In the genomic region with DNA sequence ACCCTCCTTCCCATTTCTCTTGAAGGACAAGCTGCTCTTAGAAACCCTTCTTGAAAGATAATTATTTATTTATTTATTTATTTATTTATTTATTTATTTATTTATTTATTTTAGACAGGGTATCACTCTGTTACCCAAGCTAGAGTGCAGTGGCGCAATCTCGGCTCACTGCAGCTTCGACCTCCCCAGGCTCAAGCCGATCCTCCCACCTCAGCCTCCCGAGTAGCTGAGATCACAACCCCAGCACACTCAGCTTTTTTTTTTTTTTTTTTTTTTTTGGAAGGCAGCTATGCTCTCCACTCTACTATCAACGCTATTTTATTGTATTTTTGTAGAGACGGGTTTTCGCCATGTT, we compare ENCODE assay signal across 1 cellular context.
TF ChIP-seq lines count a peak whose summit lies in the region.

No MANE protein-coding gene starts in this region.

TF ChIP-seq in H1, 55 proteins besides CTCF, POLR2A, EP300 and RAD21:
- TF ChIP-seq BCL11A (IDR thresholded peaks at IDR 0.05; ENCODE audit: low read depth in 2 of 2, low read length in 2 of 2) (no peak), HDAC2 (IDR thresholded peaks at IDR 0.05; ENCODE audit: borderline replicate concordance in 1 of 2, low read depth in 2 of 2, low read length in 2 of 2) (no peak), FOSL1 (IDR thresholded peaks at IDR 0.05; ENCODE audit: insufficient read depth, low read depth, low read length) (no peak), POLR2AphosphoS5 (IDR thresholded peaks at IDR 0.05; ENCODE audit: low read depth, low read length) (no peak), TAF7 (optimal IDR thresholded peaks at IDR 0.05; ENCODE audit: borderline replicate concordance, low read depth, low read length) (no peak), ZNF274 (IDR thresholded peaks at IDR 0.05; ENCODE audit: borderline replicate concordance, extremely low read depth, low read length) (no peak), CBX8 (IDR thresholded peaks at IDR 0.05; ENCODE audit: borderline replicate concordance, low read depth, low read length) (no peak), SRF (IDR thresholded peaks at IDR 0.05; ENCODE audit: low read depth, low read length) (no peak)
- TF ChIP-seq, protein P1, sequence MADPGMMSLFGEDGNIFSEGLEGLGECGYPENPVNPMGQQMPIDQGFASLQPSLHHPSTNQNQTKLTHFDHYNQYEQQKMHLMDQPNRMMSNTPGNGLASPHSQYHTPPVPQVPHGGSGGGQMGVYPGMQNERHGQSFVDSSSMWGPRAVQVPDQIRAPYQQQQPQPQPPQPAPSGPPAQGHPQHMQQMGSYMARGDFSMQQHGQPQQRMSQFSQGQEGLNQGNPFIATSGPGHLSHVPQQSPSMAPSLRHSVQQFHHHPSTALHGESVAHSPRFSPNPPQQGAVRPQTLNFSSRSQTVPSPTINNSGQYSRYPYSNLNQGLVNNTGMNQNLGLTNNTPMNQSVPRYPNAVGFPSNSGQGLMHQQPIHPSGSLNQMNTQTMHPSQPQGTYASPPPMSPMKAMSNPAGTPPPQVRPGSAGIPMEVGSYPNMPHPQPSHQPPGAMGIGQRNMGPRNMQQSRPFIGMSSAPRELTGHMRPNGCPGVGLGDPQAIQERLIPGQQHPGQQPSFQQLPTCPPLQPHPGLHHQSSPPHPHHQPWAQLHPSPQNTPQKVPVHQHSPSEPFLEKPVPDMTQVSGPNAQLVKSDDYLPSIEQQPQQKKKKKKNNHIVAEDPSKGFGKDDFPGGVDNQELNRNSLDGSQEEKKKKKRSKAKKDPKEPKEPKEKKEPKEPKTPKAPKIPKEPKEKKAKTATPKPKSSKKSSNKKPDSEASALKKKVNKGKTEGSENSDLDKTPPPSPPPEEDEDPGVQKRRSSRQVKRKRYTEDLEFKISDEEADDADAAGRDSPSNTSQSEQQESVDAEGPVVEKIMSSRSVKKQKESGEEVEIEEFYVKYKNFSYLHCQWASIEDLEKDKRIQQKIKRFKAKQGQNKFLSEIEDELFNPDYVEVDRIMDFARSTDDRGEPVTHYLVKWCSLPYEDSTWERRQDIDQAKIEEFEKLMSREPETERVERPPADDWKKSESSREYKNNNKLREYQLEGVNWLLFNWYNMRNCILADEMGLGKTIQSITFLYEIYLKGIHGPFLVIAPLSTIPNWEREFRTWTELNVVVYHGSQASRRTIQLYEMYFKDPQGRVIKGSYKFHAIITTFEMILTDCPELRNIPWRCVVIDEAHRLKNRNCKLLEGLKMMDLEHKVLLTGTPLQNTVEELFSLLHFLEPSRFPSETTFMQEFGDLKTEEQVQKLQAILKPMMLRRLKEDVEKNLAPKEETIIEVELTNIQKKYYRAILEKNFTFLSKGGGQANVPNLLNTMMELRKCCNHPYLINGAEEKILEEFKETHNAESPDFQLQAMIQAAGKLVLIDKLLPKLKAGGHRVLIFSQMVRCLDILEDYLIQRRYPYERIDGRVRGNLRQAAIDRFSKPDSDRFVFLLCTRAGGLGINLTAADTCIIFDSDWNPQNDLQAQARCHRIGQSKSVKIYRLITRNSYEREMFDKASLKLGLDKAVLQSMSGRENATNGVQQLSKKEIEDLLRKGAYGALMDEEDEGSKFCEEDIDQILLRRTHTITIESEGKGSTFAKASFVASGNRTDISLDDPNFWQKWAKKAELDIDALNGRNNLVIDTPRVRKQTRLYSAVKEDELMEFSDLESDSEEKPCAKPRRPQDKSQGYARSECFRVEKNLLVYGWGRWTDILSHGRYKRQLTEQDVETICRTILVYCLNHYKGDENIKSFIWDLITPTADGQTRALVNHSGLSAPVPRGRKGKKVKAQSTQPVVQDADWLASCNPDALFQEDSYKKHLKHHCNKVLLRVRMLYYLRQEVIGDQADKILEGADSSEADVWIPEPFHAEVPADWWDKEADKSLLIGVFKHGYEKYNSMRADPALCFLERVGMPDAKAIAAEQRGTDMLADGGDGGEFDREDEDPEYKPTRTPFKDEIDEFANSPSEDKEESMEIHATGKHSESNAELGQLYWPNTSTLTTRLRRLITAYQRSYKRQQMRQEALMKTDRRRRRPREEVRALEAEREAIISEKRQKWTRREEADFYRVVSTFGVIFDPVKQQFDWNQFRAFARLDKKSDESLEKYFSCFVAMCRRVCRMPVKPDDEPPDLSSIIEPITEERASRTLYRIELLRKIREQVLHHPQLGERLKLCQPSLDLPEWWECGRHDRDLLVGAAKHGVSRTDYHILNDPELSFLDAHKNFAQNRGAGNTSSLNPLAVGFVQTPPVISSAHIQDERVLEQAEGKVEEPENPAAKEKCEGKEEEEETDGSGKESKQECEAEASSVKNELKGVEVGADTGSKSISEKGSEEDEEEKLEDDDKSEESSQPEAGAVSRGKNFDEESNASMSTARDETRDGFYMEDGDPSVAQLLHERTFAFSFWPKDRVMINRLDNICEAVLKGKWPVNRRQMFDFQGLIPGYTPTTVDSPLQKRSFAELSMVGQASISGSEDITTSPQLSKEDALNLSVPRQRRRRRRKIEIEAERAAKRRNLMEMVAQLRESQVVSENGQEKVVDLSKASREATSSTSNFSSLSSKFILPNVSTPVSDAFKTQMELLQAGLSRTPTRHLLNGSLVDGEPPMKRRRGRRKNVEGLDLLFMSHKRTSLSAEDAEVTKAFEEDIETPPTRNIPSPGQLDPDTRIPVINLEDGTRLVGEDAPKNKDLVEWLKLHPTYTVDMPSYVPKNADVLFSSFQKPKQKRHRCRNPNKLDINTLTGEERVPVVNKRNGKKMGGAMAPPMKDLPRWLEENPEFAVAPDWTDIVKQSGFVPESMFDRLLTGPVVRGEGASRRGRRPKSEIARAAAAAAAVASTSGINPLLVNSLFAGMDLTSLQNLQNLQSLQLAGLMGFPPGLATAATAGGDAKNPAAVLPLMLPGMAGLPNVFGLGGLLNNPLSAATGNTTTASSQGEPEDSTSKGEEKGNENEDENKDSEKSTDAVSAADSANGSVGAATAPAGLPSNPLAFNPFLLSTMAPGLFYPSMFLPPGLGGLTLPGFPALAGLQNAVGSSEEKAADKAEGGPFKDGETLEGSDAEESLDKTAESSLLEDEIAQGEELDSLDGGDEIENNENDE (IDR thresholded peaks at IDR 0.05; ENCODE audit: insufficient replicate concordance, low read length), result no peak
- TF ChIP-seq, protein P2, sequence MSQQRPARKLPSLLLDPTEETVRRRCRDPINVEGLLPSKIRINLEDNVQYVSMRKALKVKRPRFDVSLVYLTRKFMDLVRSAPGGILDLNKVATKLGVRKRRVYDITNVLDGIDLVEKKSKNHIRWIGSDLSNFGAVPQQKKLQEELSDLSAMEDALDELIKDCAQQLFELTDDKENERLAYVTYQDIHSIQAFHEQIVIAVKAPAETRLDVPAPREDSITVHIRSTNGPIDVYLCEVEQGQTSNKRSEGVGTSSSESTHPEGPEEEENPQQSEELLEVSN (IDR thresholded peaks at IDR 0.05), result no peak
- TF ChIP-seq, protein P3, sequence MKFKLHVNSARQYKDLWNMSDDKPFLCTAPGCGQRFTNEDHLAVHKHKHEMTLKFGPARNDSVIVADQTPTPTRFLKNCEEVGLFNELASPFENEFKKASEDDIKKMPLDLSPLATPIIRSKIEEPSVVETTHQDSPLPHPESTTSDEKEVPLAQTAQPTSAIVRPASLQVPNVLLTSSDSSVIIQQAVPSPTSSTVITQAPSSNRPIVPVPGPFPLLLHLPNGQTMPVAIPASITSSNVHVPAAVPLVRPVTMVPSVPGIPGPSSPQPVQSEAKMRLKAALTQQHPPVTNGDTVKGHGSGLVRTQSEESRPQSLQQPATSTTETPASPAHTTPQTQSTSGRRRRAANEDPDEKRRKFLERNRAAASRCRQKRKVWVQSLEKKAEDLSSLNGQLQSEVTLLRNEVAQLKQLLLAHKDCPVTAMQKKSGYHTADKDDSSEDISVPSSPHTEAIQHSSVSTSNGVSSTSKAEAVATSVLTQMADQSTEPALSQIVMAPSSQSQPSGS (IDR thresholded peaks at IDR 0.05; ENCODE audit: low read length), result no peak
TF ChIP-seq in H1: peak in this region for 0.
